Comparison of ENCODE assay signal across 23 cellular contexts in genomic region chr17:39104657-39105056, GRCh38. TPM values are rescaled to one million over a fixed set of nuclear protein-coding genes. Genes with fewer than 3 reads are reported as not detected.
DNase-seq lines count a peak whose midpoint lies in the region; ATAC-seq, FAIRE-seq and TF ChIP-seq lines count a peak whose summit lies in the region.
"Had no signal": no experiment of that assay in that cellular context is flagged by ENCODE, and none has a peak within 500 bp of the region (broad histone marks: within the 10 kb centered on the region; RNA-seq: fewer than 3 reads in every experiment).

No MANE protein-coding gene starts in this region.

- peaks cover 8% of the 10 kb centered on the region for H3K4me1 Mint-ChIP-seq in T-helper 17 cell

- POLR2A ChIA-PET in HepG2 (lab: Yijun Ruan, JAX) = no interaction called here

- no peaks in the 10 kb centered on the region; the same call in 1 of the 2 replicates for H4K20me1 ChIP-seq in HepG2 (ENCODE audit: insufficient read depth, low read length)

- H3K9ac ChIP-seq in HepG2 (ENCODE audit: insufficient read depth, low read depth, low read length) = no peak overlapping the region
- H3K9ac ChIP-seq: KMS-11 had no signal

- no peak overlapping the region for H3K4me2 ChIP-seq in HepG2 (ENCODE audit: low read depth, low read length)
- H3K4me2 ChIP-seq: KMS-11 had no signal

- 52% methylated on average over 8 of the region's 8 CpGs for WGBS in HepG2 (ENCODE audit: low lambda C conversion rate)
- 56% methylated on average over 2 of the region's 8 CpGs for WGBS in right lobe of liver (ENCODE audit: insufficient coverage, low coverage, low lambda C conversion rate, missing lambda C conversion rate)
- WGBS in right cardiac atrium = 68% methylated on average over 8 of the region's 8 CpGs

- no peak for DNase-seq in HepG2 (ENCODE audit: low spot score)
- DNase-seq in right lobe of liver = no peak
- DNase-seq in T-helper 17 cell = no peak
- peak in 1 of 3 donors; percentile 29 for DNase-seq in right cardiac atrium
- no peak for DNase-seq in HPDE6-E6E7 (ENCODE audit: extremely low spot score)
- no peak for DNase-seq in globus pallidus (ENCODE audit: low spot score)
- DNase-seq in SK-N-DZ (ENCODE audit: low spot score) = no peak
- DNase-seq: C1 segment of cervical spinal cord, DMS153, GF-D8, MV-4-11, NCI-H1417, NCI-H187, NCI-H2107, NCI-H510A treated with DMSO at 0.1 percent for 48 hours, NCI-H774, SHP77 had no signal

- H2AFZ ChIP-seq in HepG2 (ENCODE audit: low read length) = no peak overlapping the region

- H3K27ac Mint-ChIP-seq in T-helper 17 cell = peak overlapping the region; percentile 37

- no peak overlapping the region for H3K4me3 Mint-ChIP-seq in T-helper 17 cell

- no peak for TF ChIP-seq EP300 in HepG2 (IDR thresholded peaks at IDR 0.05; ENCODE audit: low read depth in 2 of 2, low read length in 2 of 2)
- TF ChIP-seq EP300 in HepG2 (CRISPR knock-in tag; IDR thresholded peaks at IDR 0.05; ENCODE audit: borderline replicate concordance) = no peak

- no peaks in the 10 kb centered on the region for H3K27me3 Mint-ChIP-seq in T-helper 17 cell

- CTCF ChIA-PET in HepG2 (lab: Yijun Ruan, JAX; ENCODE audit: low intra/inter-chr PET ratio, low total read pairs) = no interaction called here

- peaks cover 2% of the 10 kb centered on the region for H3K36me3 Mint-ChIP-seq in T-helper 17 cell (ENCODE audit: low read depth)

- in situ Hi-C loops in HepG2 (cut with HindIII; ENCODE audit: extremely low pct_ligation_motif_present, low pct_unique_long_range_greater_than_20kb) = no loop called here

- no peaks in the 10 kb centered on the region for H3K36me3 ChIP-seq in HepG2 (replicated peaks in 1 of 2; ENCODE audit: control insufficient read depth in 1 of 2, insufficient read depth in 2 of 2, low read length in 2 of 2)
- H3K36me3 ChIP-seq in right lobe of liver = no peaks in the 10 kb centered on the region

- no peaks in the 10 kb centered on the region for H3K79me2 ChIP-seq in HepG2 (ENCODE audit: insufficient read depth, low read length)

- H3K27ac ChIP-seq in HepG2 (ENCODE audit: extremely low read length, insufficient read depth, low read length) (no peak overlapping the region), right lobe of liver (no peak overlapping the region), right cardiac atrium (ENCODE audit: low read length) (peak overlapping the region; percentile 62)
- H3K27ac ChIP-seq: KMS-11 had no signal

- no peak for FAIRE-seq in HepG2 (lab: Jason Lieb, UNC)
- FAIRE-seq: A204.1, GM19239, H54, RCC 7860 had no signal

- H3K4me3 ChIP-seq in HepG2 (replicated peaks in 1 of 3; ENCODE audit: insufficient read depth in 1 of 3, low read depth in 2 of 3, low read length in 3 of 3) (no peak overlapping the region), right lobe of liver (no peak overlapping the region), right cardiac atrium (ENCODE audit: low read length) (no peak overlapping the region)

- TF ChIP-seq CTCF in HepG2 (CRISPR knock-in tag; IDR thresholded peaks at IDR 0.05) = no peak
- TF ChIP-seq CTCF in right lobe of liver (IDR thresholded peaks at IDR 0.05) = no peak

- intact Hi-C loops in HepG2 (cut with micrococcal nuclease; ENCODE audit: unreplicated experiment) = no loop called here
- intact Hi-C loops in right lobe of liver (cut with DNase I) = no loop called here
- intact Hi-C loops in right cardiac atrium (cut with DNase I) = no loop called here

- H3K9me3 ChIP-seq in HepG2 (ENCODE audit: low read length) (no peaks in the 10 kb centered on the region), right lobe of liver (no peaks in the 10 kb centered on the region), T-helper 17 cell (ENCODE audit: control insufficient read depth, low read length, poor library complexity, severe bottlenecking) (no peaks in the 10 kb centered on the region), right cardiac atrium (ENCODE audit: control insufficient read depth, low read length) (no peaks in the 10 kb centered on the region)

- no TSS peak for BruUV-seq in HepG2 (replicated peaks; lab: Mats Ljungman, UMichigan)

- H3K4me1 ChIP-seq in HepG2 (ENCODE audit: insufficient read depth, low read length) (peaks cover 18% of the 10 kb centered on the region), right lobe of liver (no peaks in the 10 kb centered on the region), right cardiac atrium (ENCODE audit: control insufficient read depth, insufficient read depth, low read length) (no peaks in the 10 kb centered on the region)

- ATAC-seq in HepG2 = no peak
- no peak for ATAC-seq in right lobe of liver
- no peak for ATAC-seq in T-helper 17 cell
- peak in 1 of 2 donors; percentile 54 for ATAC-seq in right cardiac atrium
- no peak for ATAC-seq in GM21786 (IDR thresholded peaks at IDR 0.05; ENCODE audit: unreplicated experiment)

- peaks cover 0 to 61% of the 10 kb centered on the region in 2 experiments; a peak in 4 of 5 replicates for H3K27me3 ChIP-seq in HepG2 (ENCODE audit: control insufficient read depth in 1 of 2, insufficient read depth in 2 of 2, low read length in 2 of 2)
- no peaks in the 10 kb centered on the region for H3K27me3 ChIP-seq in right lobe of liver
- no peaks in the 10 kb centered on the region for H3K27me3 ChIP-seq in right cardiac atrium (ENCODE audit: control insufficient read depth, insufficient read depth)

- no peak for TF ChIP-seq RAD21 in HepG2 (CRISPR knock-in tag; IDR thresholded peaks at IDR 0.05)

- no peak for TF ChIP-seq POLR2A in HepG2 (IDR thresholded peaks at IDR 0.05; ENCODE audit: insufficient read depth in 1 of 2, low read depth in 2 of 2, low read length in 2 of 2)
- no peak for TF ChIP-seq POLR2A in right lobe of liver (IDR thresholded peaks at IDR 0.05)

TF ChIP-seq in HepG2, 621 proteins besides CTCF, POLR2A, EP300 and RAD21:
- TF ChIP-seq, protein P1, sequence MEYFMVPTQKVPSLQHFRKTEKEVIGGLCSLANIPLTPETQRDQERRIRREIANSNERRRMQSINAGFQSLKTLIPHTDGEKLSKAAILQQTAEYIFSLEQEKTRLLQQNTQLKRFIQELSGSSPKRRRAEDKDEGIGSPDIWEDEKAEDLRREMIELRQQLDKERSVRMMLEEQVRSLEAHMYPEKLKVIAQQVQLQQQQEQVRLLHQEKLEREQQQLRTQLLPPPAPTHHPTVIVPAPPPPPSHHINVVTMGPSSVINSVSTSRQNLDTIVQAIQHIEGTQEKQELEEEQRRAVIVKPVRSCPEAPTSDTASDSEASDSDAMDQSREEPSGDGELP (IDR thresholded peaks at IDR 0.05; ENCODE audit: borderline replicate concordance, low read depth) = no peak
- TF ChIP-seq NKX3-1 (CRISPR knock-in tag; IDR thresholded peaks at IDR 0.05) = no peak
- TF ChIP-seq, protein P2, sequence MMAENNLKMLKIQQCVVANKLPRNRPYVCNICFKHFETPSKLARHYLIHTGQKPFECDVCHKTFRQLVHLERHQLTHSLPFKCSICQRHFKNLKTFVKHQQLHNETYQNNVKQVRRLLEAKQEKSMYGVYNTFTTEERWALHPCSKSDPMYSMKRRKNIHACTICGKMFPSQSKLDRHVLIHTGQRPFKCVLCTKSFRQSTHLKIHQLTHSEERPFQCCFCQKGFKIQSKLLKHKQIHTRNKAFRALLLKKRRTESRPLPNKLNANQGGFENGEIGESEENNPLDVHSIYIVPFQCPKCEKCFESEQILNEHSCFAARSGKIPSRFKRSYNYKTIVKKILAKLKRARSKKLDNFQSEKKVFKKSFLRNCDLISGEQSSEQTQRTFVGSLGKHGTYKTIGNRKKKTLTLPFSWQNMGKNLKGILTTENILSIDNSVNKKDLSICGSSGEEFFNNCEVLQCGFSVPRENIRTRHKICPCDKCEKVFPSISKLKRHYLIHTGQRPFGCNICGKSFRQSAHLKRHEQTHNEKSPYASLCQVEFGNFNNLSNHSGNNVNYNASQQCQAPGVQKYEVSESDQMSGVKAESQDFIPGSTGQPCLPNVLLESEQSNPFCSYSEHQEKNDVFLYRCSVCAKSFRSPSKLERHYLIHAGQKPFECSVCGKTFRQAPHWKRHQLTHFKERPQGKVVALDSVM (CRISPR knock-in tag; IDR thresholded peaks at IDR 0.05) = peak; percentile 58; the same call in 1 of the 2 replicates

RNA-seq across cellular contexts. Expression of gene PLXDC1, which starts 46.8 kb away (rescaled TPM):
- total RNA-seq in HepG2 (2016; rRNA removed; fragmentation: Illumina TruSeq; extraction: Trizol) = not detected in 2 replicates
- not detected in 2 replicates for total RNA-seq in HepG2 (2016; cell fraction: cytosol; rRNA removed; fragmentation: Illumina TruSeq; extraction: Trizol; ENCODE audit: low read depth)
- not detected in 2 replicates for total RNA-seq in HepG2 (2016; cell fraction: insoluble cytoplasmic fraction; rRNA removed; fragmentation: Illumina TruSeq; extraction: Trizol)
- not detected in 2 replicates for total RNA-seq in HepG2 (2016; cell fraction: membrane; rRNA removed; fragmentation: Illumina TruSeq; extraction: Trizol)
- total RNA-seq in HepG2 (2016; cell fraction: nucleus; rRNA removed; fragmentation: Illumina TruSeq; extraction: Trizol) = not detected in 2 replicates
- not detected in 2 replicates for polyA plus RNA-seq in HepG2 (2011; rRNA removed)
- not detected in 2 replicates for polyA plus RNA-seq in HepG2 (2011; cell fraction: cytosol; rRNA removed)
- polyA plus RNA-seq in HepG2 (2011; cell fraction: nucleus; rRNA removed) = not detected in 2 replicates
- not detected in 2 replicates for polyA plus RNA-seq in HepG2 (2012)
- not detected in 2 replicates for polyA plus RNA-seq in HepG2 (2016; cell fraction: cytosol; fragmentation: Illumina TruSeq; extraction: Trizol; ENCODE audit: low read depth)
- not detected in 2 replicates for polyA plus RNA-seq in HepG2 (2016; cell fraction: insoluble cytoplasmic fraction; fragmentation: Illumina TruSeq; extraction: Trizol; ENCODE audit: low read depth)
- not detected in 2 replicates for polyA plus RNA-seq in HepG2 (2016; cell fraction: membrane; fragmentation: Illumina TruSeq; extraction: Trizol; ENCODE audit: low read depth)
- polyA plus RNA-seq in HepG2 (2016; cell fraction: nucleus; fragmentation: Illumina TruSeq; extraction: Trizol; ENCODE audit: insufficient read depth, low read depth) = not detected in 2 replicates
- 0.44 TPM in 1 of 2 replicates, not detected in the other for polyA minus RNA-seq in HepG2 (2011; rRNA and poly(A)+ RNA removed; ENCODE audit: low replicate concordance)
- polyA minus RNA-seq in HepG2 (2011; cell fraction: cytosol; rRNA and poly(A)+ RNA removed) = not detected in 2 replicates
- polyA minus RNA-seq in HepG2 (2011; cell fraction: nucleus; rRNA and poly(A)+ RNA removed) = not detected in 2 replicates
- 1 to 10 TPM in 1 of 6 experiments, under 1 TPM in 5; 0.11 to 1.6 (median 0.54) TPM for total RNA-seq in right lobe of liver
- total RNA-seq in T-helper 17 cell = 10 to 100 TPM in 1 of 2 donors, 1 to 10 TPM in 1; 7.5 to 11.7 TPM
- 10 to 100 TPM in 1 of 4 donors, 1 to 10 TPM in 3; 4.4 to 14.6 (median 5.8) TPM for total RNA-seq in right cardiac atrium
- 13.0 TPM for polyA plus RNA-seq in right cardiac atrium
- not detected in 2 replicates for polyA plus RNA-seq in SK-N-DZ (2014; cell fraction: cytosol; rRNA removed)
- polyA plus RNA-seq in SK-N-DZ (2014; cell fraction: nucleus; rRNA removed) = 0.85 TPM in 1 of 2 replicates, not detected in the other
